In genomic region chr1:156212833-156213643, GRCh38 we compare ENCODE assay signal across 8 cellular contexts. TPM values are rescaled to one million over a fixed set of nuclear protein-coding genes. Genes with fewer than 3 reads are reported as not detected.
DNase-seq lines count a peak whose midpoint lies in the region; ATAC-seq and TF ChIP-seq lines count a peak whose summit lies in the region.

A gene with protein sequence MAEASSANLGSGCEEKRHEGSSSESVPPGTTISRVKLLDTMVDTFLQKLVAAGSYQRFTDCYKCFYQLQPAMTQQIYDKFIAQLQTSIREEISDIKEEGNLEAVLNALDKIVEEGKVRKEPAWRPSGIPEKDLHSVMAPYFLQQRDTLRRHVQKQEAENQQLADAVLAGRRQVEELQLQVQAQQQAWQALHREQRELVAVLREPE (plus strand): TSS chr1:156213007. CDS start chr1:156213016, 9 bp downstream.

- H3K4me2 ChIP-seq in PC-3 (ENCODE audit: low read length) = peak within 1 kb of the TSS; percentile 95

- POLR2A ChIA-PET in PC-3 (lab: Charles Lee; ENCODE audit: unreplicated experiment) = interaction anchor here (0.6 to 1.2 kb wide), 8 partner anchors 12 to 516 kb away, joined by 3 to 13 read pairs (median 4); partner anchors contain the start of gene SLC25A44

- peak; percentile 98 for DNase-seq in DMS114 treated with DMSO at 0.1 percent for 48 hours (lab: John Stamatoyannopoulos, UW; ENCODE audit: unreplicated experiment)
- DNase-seq in Jurkat, Clone E6-1 (ENCODE audit: low read depth, low spot score) = peak; percentile 93
- peak; percentile 97 for DNase-seq in PC-3
- peak; percentile 94 for DNase-seq in activated T-cell treated with anti-CD3 and anti-CD28 coated beads for 48 hours (ENCODE audit: low read depth)
- DNase-seq in epithelial cell of prostate (ENCODE audit: low read depth, low spot score) = peak; percentile 69
- DNase-seq in mucosa of descending colon = peak; percentile 97 to 98 (median 97)
- peak; percentile 90 to 91 for DNase-seq in stimulated activated CD8-positive, alpha-beta memory T cell treated with anti-CD3 and anti-CD28 coated beads, Interleukin-4, amount 100 ng/mL, for 1 hour (ENCODE audit: low read depth in 2 of 2, low spot score in 1 of 2)

- no peaks in the 10 kb centered on the region for H3K9me3 ChIP-seq in PC-3 (ENCODE audit: low read length)
- no peaks in the 10 kb centered on the region for H3K9me3 ChIP-seq in mucosa of descending colon

- peak within 1 kb of the TSS; percentile 87 for H3K4me3 ChIP-seq in Jurkat, Clone E6-1 (ENCODE audit: low read length)
- H3K4me3 ChIP-seq in PC-3 (ENCODE audit: low read length) (peak within 1 kb of the TSS; percentile 84), mucosa of descending colon (peak within 1 kb of the TSS; percentile 50)

- H3K27me3 ChIP-seq in PC-3 (ENCODE audit: low read length) = no peaks in the 10 kb centered on the region

- peak within 1 kb of the TSS; percentile 88 for H2AFZ ChIP-seq in PC-3 (ENCODE audit: low read length)

- intact Hi-C loops in PC-3 (cut with micrococcal nuclease) (no loop called here), mucosa of descending colon (cut with DNase I, micrococcal nuclease) (no loop called here)

- peaks cover 22% of the 10 kb centered on the region for H3K79me2 ChIP-seq in PC-3 (ENCODE audit: low read length)

- peak; percentile 88 for ATAC-seq in GM21576 (IDR thresholded peaks at IDR 0.05; ENCODE audit: unreplicated experiment)
- ATAC-seq in PC-3 = peak; percentile 96
- ATAC-seq in mucosa of descending colon = peak; percentile 97

- CTCF ChIA-PET in PC-3 (lab: Charles Lee) = interaction anchor here (1.0 to 1.1 kb wide), 3 partner anchors 12 to 83 kb away, joined by 3 to 19 read pairs (median 13); no protein-coding TSS in a partner anchor

- TF ChIP-seq CTCF in PC-3 (conservative IDR thresholded peaks at IDR 0.05; ENCODE audit: low read depth, low read length) = no peak
- TF ChIP-seq CTCF in mucosa of descending colon (IDR thresholded peaks at IDR 0.05) = no peak

- H3K9me2 ChIP-seq in PC-3 (replicated peaks; ENCODE audit: low read length) = no peaks in the 10 kb centered on the region

- H3K9ac ChIP-seq in PC-3 (ENCODE audit: low read length) = peak within 1 kb of the TSS; percentile 93

- BruUV-seq in PC-3 (replicated peaks; lab: Mats Ljungman, UMichigan) = TSS peak; percentile 80

- H3K36me3 ChIP-seq in PC-3 (ENCODE audit: low read depth, low read length) (peaks cover 16% of the 10 kb centered on the region), mucosa of descending colon (ENCODE audit: low read depth) (no peaks in the 10 kb centered on the region)

- peak within 1 kb of the TSS; percentile 85 for H3K27ac ChIP-seq in PC-3 (ENCODE audit: low read length)
- peak within 1 kb of the TSS; percentile 89 for H3K27ac ChIP-seq in epithelial cell of prostate

- no peaks in the 10 kb centered on the region for H4K20me1 ChIP-seq in PC-3 (ENCODE audit: low read length)

- H3K4me1 ChIP-seq in PC-3 (ENCODE audit: insufficient read depth, low read length) (peaks cover 23% of the 10 kb centered on the region), mucosa of descending colon (ENCODE audit: low read depth) (peaks cover 9% of the 10 kb centered on the region)

- H3F3A ChIP-seq in PC-3 (ENCODE audit: low read length, unreplicated experiment) = no peaks in the 10 kb centered on the region

RNA-seq across cellular contexts. Expression of the gene that starts here (rescaled TPM):
- 71.0 TPM for polyA plus RNA-seq in Jurkat, Clone E6-1 (2012; ENCODE audit: insufficient read depth, insufficient read length)
- total RNA-seq in PC-3 (2014; rRNA removed) (131 and 163 TPM in 2 replicates), mucosa of descending colon (10 to 100 TPM; 38.1 to 46.8 (median 43.6) TPM)

Comparison
In these comparisons a context has a peak if more than half of its experiments do, and no peak if none do; other contexts are left out.
1. Peak in every context shown above with its lines: DNase-seq, ATAC-seq, H3K4me3 ChIP-seq and H3K27ac ChIP-seq.